1 cellular context compared by ENCODE assay signal in genomic region chr10:43904301-43904700, GRCh38.
TF ChIP-seq lines count a peak whose summit lies in the region.

No MANE protein-coding gene starts in this region.

TF ChIP-seq in HCT116, 20 proteins besides CTCF, POLR2A, EP300 and RAD21:
- no peak for TF ChIP-seq SRF (IDR thresholded peaks at IDR 0.05; ENCODE audit: low read depth)
- no peak for TF ChIP-seq EZH2 (IDR thresholded peaks at IDR 0.05)
- no peak for TF ChIP-seq CEBPB (IDR thresholded peaks at IDR 0.05; ENCODE audit: low read depth)
- no peak for TF ChIP-seq ZBTB33 (IDR thresholded peaks at IDR 0.05; ENCODE audit: extremely low read depth, insufficient replicate concordance, low read length)
- no peak for TF ChIP-seq SIN3A (IDR thresholded peaks at IDR 0.05; ENCODE audit: low read depth)
- TF ChIP-seq EGR1 (IDR thresholded peaks at IDR 0.05; ENCODE audit: low read depth): no peak
- no peak for TF ChIP-seq MAX (IDR thresholded peaks at IDR 0.05)
- TF ChIP-seq YY1 (IDR thresholded peaks at IDR 0.05; ENCODE audit: extremely low read depth, insufficient replicate concordance, low read depth, low read length): no peak
- TF ChIP-seq EZH2phosphoT487 (IDR thresholded peaks at IDR 0.05; ENCODE audit: borderline replicate concordance): no peak
- TF ChIP-seq ZNF274 (IDR thresholded peaks at IDR 0.05; ENCODE audit: low read depth, low read length): no peak
- TF ChIP-seq, protein P1, sequence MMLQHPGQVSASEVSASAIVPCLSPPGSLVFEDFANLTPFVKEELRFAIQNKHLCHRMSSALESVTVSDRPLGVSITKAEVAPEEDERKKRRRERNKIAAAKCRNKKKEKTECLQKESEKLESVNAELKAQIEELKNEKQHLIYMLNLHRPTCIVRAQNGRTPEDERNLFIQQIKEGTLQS (IDR thresholded peaks at IDR 0.05): no peak
- no peak for TF ChIP-seq POLR2AphosphoS5 (IDR thresholded peaks at IDR 0.05; ENCODE audit: low read depth, low read length)
- TF ChIP-seq TCF7L2 (IDR thresholded peaks at IDR 0.05; ENCODE audit: borderline replicate concordance, extremely low read depth, insufficient read depth, insufficient read length): no peak
- no peak for TF ChIP-seq JUND (IDR thresholded peaks at IDR 0.05)
- no peak for TF ChIP-seq SP1 (IDR thresholded peaks at IDR 0.05; ENCODE audit: low read depth)
- no peak for TF ChIP-seq REST (IDR thresholded peaks at IDR 0.05; ENCODE audit: low read depth)
- TF ChIP-seq CBX3 (IDR thresholded peaks at IDR 0.05; ENCODE audit: low read depth): no peak
- TF ChIP-seq FOSL1 (IDR thresholded peaks at IDR 0.05; ENCODE audit: low read depth): no peak
